Comparison of ENCODE assay signal across 19 cellular contexts in the genomic region with DNA sequence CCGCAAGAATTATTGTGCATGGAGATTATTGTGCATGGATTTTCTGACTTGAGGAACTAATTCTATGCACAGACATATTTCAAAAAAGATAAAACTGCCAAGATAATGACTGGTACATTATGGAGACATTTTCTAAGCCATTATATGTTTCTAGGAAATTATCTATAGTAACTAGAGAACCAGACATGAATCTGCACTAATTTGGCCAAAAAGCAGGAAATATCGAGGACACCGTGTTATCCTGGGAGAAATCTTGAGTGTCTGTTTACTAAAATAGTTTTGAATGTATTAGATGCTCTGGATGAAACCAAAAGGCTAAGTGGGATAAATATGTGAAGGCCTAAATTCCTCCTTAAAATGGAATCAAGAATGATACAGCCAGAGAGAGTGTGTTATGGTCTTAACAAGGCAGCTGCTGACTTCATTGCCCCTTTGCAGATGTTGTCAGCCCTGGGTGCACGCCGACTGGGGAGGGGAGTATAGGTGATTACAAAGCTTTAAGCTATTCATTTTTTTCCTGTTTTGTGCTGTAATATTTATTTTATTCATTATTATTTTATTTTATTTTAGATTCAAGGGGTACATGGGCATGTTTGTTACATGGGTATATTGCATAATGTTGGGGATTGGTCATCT.
DNase-seq lines count a peak whose midpoint lies in the region; ATAC-seq and TF ChIP-seq lines count a peak whose summit lies in the region.
"Had no signal": no experiment of that assay in that cellular context is flagged by ENCODE, and none has a peak within 500 bp of the region (broad histone marks: within the 10 kb centered on the region; RNA-seq: fewer than 3 reads in every experiment).

No MANE protein-coding gene starts in this region.

- no peaks in the 10 kb centered on the region for H4K20me1 ChIP-seq in HCT116 (ENCODE audit: insufficient read depth)
- no peaks in the 10 kb centered on the region for H4K20me1 ChIP-seq in PC-3 (ENCODE audit: low read length)
- H4K20me1 ChIP-seq: BLaER1 had no signal

- POLR2A ChIA-PET in HCT116 (lab: Charles Lee) (no interaction called here), PC-3 (lab: Charles Lee; ENCODE audit: unreplicated experiment) (no interaction called here)

- H3K9me2 ChIP-seq in HCT116 (ENCODE audit: insufficient read depth) (no peaks in the 10 kb centered on the region), PC-3 (replicated peaks; ENCODE audit: low read length) (no peaks in the 10 kb centered on the region)

- H3K36me3 ChIP-seq in BE2C = no peaks in the 10 kb centered on the region
- no peaks in the 10 kb centered on the region for H3K36me3 ChIP-seq in HCT116 (ENCODE audit: control insufficient read depth in 1 of 2, insufficient read depth in 2 of 2, low read length in 2 of 2)
- H3K36me3 ChIP-seq in PC-3 (ENCODE audit: low read depth, low read length) = no peaks in the 10 kb centered on the region
- H3K36me3 ChIP-seq: BLaER1 had no signal

- no peak for TF ChIP-seq RAD21 in HCT116 (IDR thresholded peaks at IDR 0.05; ENCODE audit: low read depth)

- H3K4me1 ChIP-seq in BE2C = peaks cover 19% of the 10 kb centered on the region
- H3K4me1 ChIP-seq in HCT116 (ENCODE audit: control insufficient read depth in 1 of 2, insufficient read depth in 2 of 2, low read length in 2 of 2) = peaks cover 0 to 9% of the 10 kb centered on the region in 2 experiments; a peak in 2 of 4 replicates
- no peaks in the 10 kb centered on the region for H3K4me1 ChIP-seq in PC-3 (ENCODE audit: insufficient read depth, low read length)
- H3K4me1 ChIP-seq: A549, BLaER1 had no signal

- H3K4me2 ChIP-seq in HCT116 (ENCODE audit: low read length) (no peak overlapping the region), PC-3 (ENCODE audit: low read length) (no peak overlapping the region)
- H3K4me2 ChIP-seq: BLaER1 had no signal

- H3K9ac ChIP-seq in HCT116 (ENCODE audit: low read length) = no peak overlapping the region
- H3K9ac ChIP-seq in PC-3 (ENCODE audit: low read length) = no peak overlapping the region
- H3K9ac ChIP-seq: BLaER1 had no signal

- CTCF ChIA-PET in HCT116 (lab: Charles Lee) (interaction anchor here (1.3 to 1.8 kb wide), 4 partner anchors 10 to 246 kb away, joined by 4 to 26 read pairs (median 15); no protein-coding TSS in a partner anchor), PC-3 (lab: Charles Lee) (no interaction called here)

- H3K4me3 ChIP-seq in BE2C (ENCODE audit: low read depth, low read length) = 0 out of 2 replicates have a peak overlapping the region, but pooled peaks have one; percentile 0
- no peak overlapping the region for H3K4me3 ChIP-seq in HCT116 (replicated peaks in 1 of 2; ENCODE audit: low read depth in 1 of 2, low read length in 2 of 2)
- no peak overlapping the region for H3K4me3 ChIP-seq in PC-3 (ENCODE audit: low read length)
- H3K4me3 ChIP-seq: A549, BLaER1, GM12878 had no signal

- no peaks in the 10 kb centered on the region for H3K79me2 ChIP-seq in HCT116 (ENCODE audit: insufficient read depth, low read length)
- H3K79me2 ChIP-seq in PC-3 (ENCODE audit: low read length) = no peaks in the 10 kb centered on the region

- no peaks in the 10 kb centered on the region for H3K27me3 ChIP-seq in BE2C
- H3K27me3 ChIP-seq in HCT116 (ENCODE audit: insufficient read depth, low read length) = no peaks in the 10 kb centered on the region
- H3K27me3 ChIP-seq in PC-3 (ENCODE audit: low read length) = peaks cover 10% of the 10 kb centered on the region; the same call in 1 of the 2 replicates
- H3K27me3 ChIP-seq: BLaER1 had no signal

- TF ChIP-seq CTCF in BE2C (IDR thresholded peaks at IDR 0.05; ENCODE audit: low read depth, low read length) = no peak
- no peak for TF ChIP-seq CTCF in HCT116 (IDR thresholded peaks at IDR 0.05 in 2 of 3, conservative IDR thresholded peaks at IDR 0.05 in 1 of 3; ENCODE audit: borderline replicate concordance in 1 of 3, insufficient read depth in 1 of 3, low read depth in 2 of 3, low read length in 2 of 3)
- no peak for TF ChIP-seq CTCF in PC-3 (conservative IDR thresholded peaks at IDR 0.05; ENCODE audit: low read depth, low read length)

- TF ChIP-seq POLR2A in HCT116 (IDR thresholded peaks at IDR 0.05; ENCODE audit: borderline replicate concordance, extremely low read depth, insufficient read depth, insufficient read length) = no peak

- no peaks in the 10 kb centered on the region for H3F3A ChIP-seq in PC-3 (ENCODE audit: low read length, unreplicated experiment)

- H2AFZ ChIP-seq in HCT116 (ENCODE audit: low read depth, low read length, poor library complexity, severe bottlenecking) (peak overlapping the region; percentile 96), PC-3 (ENCODE audit: low read length) (no peak overlapping the region)

- DNase-seq in BE2C = peak; percentile 51
- no peak for DNase-seq in HCT116 (ENCODE audit: low read depth, low spot score)
- DNase-seq in activated CD4-positive, CD25-positive, alpha-beta regulatory T cell treated with anti-CD3 and anti-CD28 coated beads, Interleukin-2, amount 50 U/mL, for 72 hours = no peak
- DNase-seq in hepatic stellate cell (ENCODE audit: low spot score) = no peak
- DNase-seq in PC-3 = no peak
- DNase-seq: CD4-positive, alpha-beta memory T cell; CD4-positive, CD25-positive, alpha-beta regulatory T cell; CD8-positive, alpha-beta memory T cell; COR-L47; DMS 273 treated with DMSO at 0.1 percent for 48 hours; DMS153; DMS79; DND-41; GDM1 had no signal

- H3K27ac ChIP-seq in HCT116 (ENCODE audit: low read depth, low read length) (no peak overlapping the region), PC-3 (ENCODE audit: low read length) (no peak overlapping the region)
- H3K27ac ChIP-seq: 22Rv1, A549, BLaER1 had no signal

- ATAC-seq in HCT116 = no peak
- no peak for ATAC-seq in SK-N-SH treated with all-trans-retinoic acid at 6 μM for 48 hours
- no peak for ATAC-seq in PC-3

- H3K9me3 ChIP-seq in BE2C (no peaks in the 10 kb centered on the region), HCT116 (ENCODE audit: control insufficient read depth in 1 of 2, insufficient read depth in 1 of 2, low read depth in 1 of 2, low read length in 2 of 2) (peaks cover 0 to 3% of the 10 kb centered on the region in 2 experiments; a peak in 2 of 4 replicates), PC-3 (ENCODE audit: low read length) (no peaks in the 10 kb centered on the region)
- H3K9me3 ChIP-seq: A549 had no signal

- RAD21 ChIA-PET in HCT116 (lab: Charles Lee; ENCODE audit: low non-redundant PET in 1 of 2, low total read pairs in 2 of 2, uncharacterized antibody in 2 of 2, unreplicated experiment in 2 of 2) = no interaction called here

- intact Hi-C loops in HCT116 (cut with micrococcal nuclease) (no loop called here), PC-3 (cut with micrococcal nuclease) (no loop called here)

- BruUV-seq in HCT116 (replicated peaks; lab: Mats Ljungman, UMichigan) (no TSS peak), PC-3 (replicated peaks; lab: Mats Ljungman, UMichigan) (no TSS peak)

TF ChIP-seq in HCT116, 20 proteins besides CTCF, POLR2A, EP300 and RAD21 (continues in another document):
- TF ChIP-seq JUND (IDR thresholded peaks at IDR 0.05) (no peak), EZH2 (IDR thresholded peaks at IDR 0.05) (no peak), FOSL1 (IDR thresholded peaks at IDR 0.05; ENCODE audit: low read depth) (no peak), ZNF274 (IDR thresholded peaks at IDR 0.05; ENCODE audit: low read depth, low read length) (no peak), POLR2AphosphoS5 (IDR thresholded peaks at IDR 0.05; ENCODE audit: low read depth, low read length) (no peak), EZH2phosphoT487 (IDR thresholded peaks at IDR 0.05; ENCODE audit: borderline replicate concordance) (no peak)
- TF ChIP-seq, protein P1, sequence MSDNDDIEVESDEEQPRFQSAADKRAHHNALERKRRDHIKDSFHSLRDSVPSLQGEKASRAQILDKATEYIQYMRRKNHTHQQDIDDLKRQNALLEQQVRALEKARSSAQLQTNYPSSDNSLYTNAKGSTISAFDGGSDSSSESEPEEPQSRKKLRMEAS (IDR thresholded peaks at IDR 0.05) = no peak
- TF ChIP-seq, protein P2, sequence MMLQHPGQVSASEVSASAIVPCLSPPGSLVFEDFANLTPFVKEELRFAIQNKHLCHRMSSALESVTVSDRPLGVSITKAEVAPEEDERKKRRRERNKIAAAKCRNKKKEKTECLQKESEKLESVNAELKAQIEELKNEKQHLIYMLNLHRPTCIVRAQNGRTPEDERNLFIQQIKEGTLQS (IDR thresholded peaks at IDR 0.05) = no peak

TF ChIP-seq in SK-N-SH treated with all-trans-retinoic acid at 6 μM for 48 hours, 23 proteins besides CTCF, POLR2A, EP300 and RAD21:
- TF ChIP-seq, protein P3, sequence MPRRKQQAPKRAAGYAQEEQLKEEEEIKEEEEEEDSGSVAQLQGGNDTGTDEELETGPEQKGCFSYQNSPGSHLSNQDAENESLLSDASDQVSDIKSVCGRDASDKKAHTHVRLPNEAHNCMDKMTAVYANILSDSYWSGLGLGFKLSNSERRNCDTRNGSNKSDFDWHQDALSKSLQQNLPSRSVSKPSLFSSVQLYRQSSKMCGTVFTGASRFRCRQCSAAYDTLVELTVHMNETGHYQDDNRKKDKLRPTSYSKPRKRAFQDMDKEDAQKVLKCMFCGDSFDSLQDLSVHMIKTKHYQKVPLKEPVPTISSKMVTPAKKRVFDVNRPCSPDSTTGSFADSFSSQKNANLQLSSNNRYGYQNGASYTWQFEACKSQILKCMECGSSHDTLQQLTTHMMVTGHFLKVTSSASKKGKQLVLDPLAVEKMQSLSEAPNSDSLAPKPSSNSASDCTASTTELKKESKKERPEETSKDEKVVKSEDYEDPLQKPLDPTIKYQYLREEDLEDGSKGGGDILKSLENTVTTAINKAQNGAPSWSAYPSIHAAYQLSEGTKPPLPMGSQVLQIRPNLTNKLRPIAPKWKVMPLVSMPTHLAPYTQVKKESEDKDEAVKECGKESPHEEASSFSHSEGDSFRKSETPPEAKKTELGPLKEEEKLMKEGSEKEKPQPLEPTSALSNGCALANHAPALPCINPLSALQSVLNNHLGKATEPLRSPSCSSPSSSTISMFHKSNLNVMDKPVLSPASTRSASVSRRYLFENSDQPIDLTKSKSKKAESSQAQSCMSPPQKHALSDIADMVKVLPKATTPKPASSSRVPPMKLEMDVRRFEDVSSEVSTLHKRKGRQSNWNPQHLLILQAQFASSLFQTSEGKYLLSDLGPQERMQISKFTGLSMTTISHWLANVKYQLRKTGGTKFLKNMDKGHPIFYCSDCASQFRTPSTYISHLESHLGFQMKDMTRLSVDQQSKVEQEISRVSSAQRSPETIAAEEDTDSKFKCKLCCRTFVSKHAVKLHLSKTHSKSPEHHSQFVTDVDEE (CRISPR knock-in tag; IDR thresholded peaks at IDR 0.05) = 0 out of 2 replicates have a peak, but pooled peaks have one; percentile 28
- TF ChIP-seq CSDC2 (CRISPR knock-in tag; IDR thresholded peaks at IDR 0.05) = no peak
- TF ChIP-seq ZNF70 (CRISPR knock-in tag; IDR thresholded peaks at IDR 0.05) = peak; percentile 94
